In the genomic region with DNA sequence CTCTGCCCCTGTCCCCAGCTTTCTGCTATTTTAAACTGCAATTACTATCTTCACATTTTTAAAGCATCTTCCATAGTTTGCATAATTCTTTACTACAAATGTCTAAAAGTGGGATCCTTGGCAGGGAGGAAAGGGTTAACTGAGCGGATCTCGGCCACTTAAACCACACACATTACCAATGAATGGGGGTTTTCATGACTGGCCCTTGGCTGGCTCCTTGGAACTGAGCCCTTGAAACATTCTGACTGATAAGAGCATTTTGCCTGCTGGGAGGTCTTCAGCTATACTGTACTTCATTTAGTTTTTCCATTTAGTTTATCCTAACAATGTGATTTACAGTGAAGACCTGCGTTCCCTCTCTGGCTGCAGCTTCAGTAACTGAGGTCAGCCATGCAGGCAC, we compare ENCODE assay signal across 20 cellular contexts. TPM values are rescaled to one million over a fixed set of nuclear protein-coding genes. Genes with fewer than 3 reads are reported as not detected.
DNase-seq lines count a peak whose midpoint lies in the region; ATAC-seq and TF ChIP-seq lines count a peak whose summit lies in the region.
"Had no signal": no experiment of that assay in that cellular context is flagged by ENCODE, and none has a peak within 500 bp of the region (broad histone marks: within the 10 kb centered on the region; RNA-seq: fewer than 3 reads in every experiment).

No MANE protein-coding gene starts in this region.

- peaks cover 41% of the 10 kb centered on the region for H3K36me3 Mint-ChIP-seq in endodermal cell (ENCODE audit: low read depth)
- H3K36me3 Mint-ChIP-seq: CD4-positive, alpha-beta memory T cell had no signal

- H3K4me1 Mint-ChIP-seq in endodermal cell, result peaks cover 20% of the 10 kb centered on the region
- H3K4me1 Mint-ChIP-seq: CD4-positive, alpha-beta memory T cell had no signal

- peak overlapping the region; percentile 28 for H3K27ac Mint-ChIP-seq in endodermal cell
- H3K27ac Mint-ChIP-seq: CD4-positive, alpha-beta memory T cell had no signal

- in situ Hi-C loops in SK-MEL-5 (cut with HindIII; ENCODE audit: low pct_unique_long_range_greater_than_20kb, low sequenced_read_pairs), result no loop called here
- in situ Hi-C loops in brain microvascular endothelial cell (cut with HindIII; ENCODE audit: low pct_ligation_motif_present, low sequenced_read_pairs), result no loop called here

- H3K9me3 ChIP-seq in cardiac muscle cell (ENCODE audit: low read depth), result no peaks in the 10 kb centered on the region
- no peaks in the 10 kb centered on the region for H3K9me3 ChIP-seq in endodermal cell (ENCODE audit: control insufficient read depth, low read length)
- H3K9me3 ChIP-seq: A549; BE2C; BLaER1 treated with 17β-estradiol and CSF1 and Interleukin-3, amounts not matched to agents 10 nM and 100 nM; Caco-2 had no signal

- H3K4me1 ChIP-seq in cardiac muscle cell (ENCODE audit: low read depth), result no peaks in the 10 kb centered on the region
- H3K4me1 ChIP-seq in endodermal cell (ENCODE audit: control insufficient read depth, insufficient read depth, low read length), result no peaks in the 10 kb centered on the region
- H3K4me1 ChIP-seq: A549; BE2C; BLaER1 treated with 17β-estradiol and CSF1 and Interleukin-3, amounts not matched to agents 10 nM and 100 nM; Caco-2 had no signal

- peaks cover 15% of the 10 kb centered on the region for H3K36me3 ChIP-seq in cardiac muscle cell
- H3K36me3 ChIP-seq in endodermal cell (ENCODE audit: control insufficient read depth, insufficient read depth, low read length), result peaks cover 55% of the 10 kb centered on the region
- H3K36me3 ChIP-seq in brain microvascular endothelial cell (replicated peaks), result no peaks in the 10 kb centered on the region

- H3K4me3 ChIP-seq in cardiac muscle cell, result no peak overlapping the region
- H3K4me3 ChIP-seq in endodermal cell (ENCODE audit: low read length), result no peak overlapping the region
- H3K4me3 ChIP-seq in brain microvascular endothelial cell (ENCODE audit: low read depth, low read length), result no peak overlapping the region
- H3K4me3 ChIP-seq: A549; BLaER1 treated with 17β-estradiol and CSF1 and Interleukin-3, amounts not matched to agents 10 nM and 100 nM; GM23248 had no signal

- intact Hi-C loops in Right ventricle myocardium inferior (cut with DNase I), result no loop called here

- H3K9me3 Mint-ChIP-seq in endodermal cell, result no peaks in the 10 kb centered on the region
- H3K9me3 Mint-ChIP-seq: CD4-positive, alpha-beta memory T cell had no signal

- H3K27me3 Mint-ChIP-seq in endodermal cell (ENCODE audit: insufficient read depth), result no peaks in the 10 kb centered on the region

- ATAC-seq in Right ventricle myocardium inferior, result no peak
- ATAC-seq: A549 had no signal

- no peaks in the 10 kb centered on the region for H3K27me3 ChIP-seq in cardiac muscle cell
- H3K27me3 ChIP-seq in endodermal cell (ENCODE audit: control insufficient read depth, insufficient read depth, low read length, poor library complexity, severe bottlenecking), result no peaks in the 10 kb centered on the region
- no peaks in the 10 kb centered on the region for H3K27me3 ChIP-seq in brain microvascular endothelial cell (replicated peaks)
- H3K27me3 ChIP-seq: BE2C; BLaER1 treated with 17β-estradiol and CSF1 and Interleukin-3, amounts not matched to agents 10 nM and 100 nM had no signal

- WGBS in endodermal cell (ENCODE audit: insufficient coverage in 1 of 2, insufficient read length in 1 of 2), 2 experiments, result 72 to 81% methylated on average over 3 of the region's 3 CpGs

- H3K27ac ChIP-seq in cardiac muscle cell, result no peak overlapping the region
- no peak overlapping the region for H3K27ac ChIP-seq in endodermal cell (ENCODE audit: low read depth, low read length)
- no peak overlapping the region for H3K27ac ChIP-seq in brain microvascular endothelial cell
- no peak overlapping the region for H3K27ac ChIP-seq in caudate nucleus (ENCODE audit: low read depth, low read length)
- H3K27ac ChIP-seq: A549; BLaER1 treated with 17β-estradiol and CSF1 and Interleukin-3, amounts not matched to agents 10 nM and 100 nM; GM23248 had no signal

- H3K9ac ChIP-seq in endodermal cell (ENCODE audit: extremely low read depth, low read length, poor library complexity, severe bottlenecking), result no peak overlapping the region
- H3K9ac ChIP-seq: BLaER1 treated with 17β-estradiol and CSF1 and Interleukin-3, amounts not matched to agents 10 nM and 100 nM; GM23248 had no signal

- DNase-seq in cardiac muscle cell (ENCODE audit: low read depth in 1 of 2, low spot score in 1 of 2), result peak; percentile 7 to 42
- no peak for DNase-seq in Right ventricle myocardium inferior (ENCODE audit: missing footprints)
- DNase-seq in SK-MEL-5 (ENCODE audit: low read depth, low spot score), result peak; percentile 63
- no peak for DNase-seq in endodermal cell
- DNase-seq in brain microvascular endothelial cell, result no peak
- DNase-seq in dedifferentiated amniotic fluid mesenchymal stem cell (ENCODE audit: extremely low spot score), result no peak
- DNase-seq in caudate nucleus (lab: John Stamatoyannopoulos, UW), result no peak
- DNase-seq: 8988T; ACHN; AML-193; BE2C; Caco-2; CD4-positive, alpha-beta memory T cell; DMS153; DND-41; GM23248; H7; HCEC 1CT had no signal

- no peak for TF ChIP-seq CTCF in cardiac muscle cell (IDR thresholded peaks at IDR 0.05; ENCODE audit: low read depth, low read length)
- no peak for TF ChIP-seq CTCF in endodermal cell (conservative IDR thresholded peaks at IDR 0.05)
- TF ChIP-seq CTCF in brain microvascular endothelial cell (IDR thresholded peaks at IDR 0.05; ENCODE audit: low read depth, low read length, missing control alignments), result no peak

- H3K4me3 Mint-ChIP-seq in endodermal cell, result no peak overlapping the region
- H3K4me3 Mint-ChIP-seq: CD4-positive, alpha-beta memory T cell had no signal

RNA-seq across cellular contexts. Expression of gene MFAP3L, which starts 31.7 kb away (rescaled TPM):
- total RNA-seq in cardiac muscle cell, result 2.8 and 13.2 TPM in 2 replicates
- polyA plus RNA-seq in cardiac muscle cell, result 2.3 and 5.2 TPM in 2 replicates
- 7.0 TPM for total RNA-seq in Right ventricle myocardium inferior
- 32.0 and 32.1 TPM in 2 replicates for total RNA-seq in SK-MEL-5 (2014; rRNA removed; shearing (Covaris generic))
- 41.3 and 43.7 TPM in 2 replicates for polyA plus RNA-seq in SK-MEL-5 (2015; cell fraction: cytosol; rRNA removed)
- polyA plus RNA-seq in SK-MEL-5 (2015; cell fraction: nucleus; rRNA removed), result 56.1 and 65.7 TPM in 2 replicates
- 10 to 100 TPM; 19.6 to 25.3 TPM for total RNA-seq in endodermal cell
- polyA plus RNA-seq in endodermal cell (2013, experiment 1 of 2), result 5.8 TPM
- 5.0 TPM for polyA plus RNA-seq in endodermal cell (2013, experiment 2 of 2)

RNA-seq across cellular contexts. Expression of gene AADAT, which starts 31.9 kb away (rescaled TPM):
- total RNA-seq in cardiac muscle cell, result 8.9 and 10.2 TPM in 2 replicates
- polyA plus RNA-seq in cardiac muscle cell, result 17.4 and 19.6 TPM in 2 replicates
- 1.4 TPM for total RNA-seq in Right ventricle myocardium inferior
- 15.7 and 17.8 TPM in 2 replicates for total RNA-seq in SK-MEL-5 (2014; rRNA removed; shearing (Covaris generic))
- 34.3 and 40.8 TPM in 2 replicates for polyA plus RNA-seq in SK-MEL-5 (2015; cell fraction: cytosol; rRNA removed)
- 139 and 142 TPM in 2 replicates for polyA plus RNA-seq in SK-MEL-5 (2015; cell fraction: nucleus; rRNA removed)
- 10 to 100 TPM; 34.4 to 42.3 TPM for total RNA-seq in endodermal cell
- 38.0 TPM for polyA plus RNA-seq in endodermal cell (2013, experiment 1 of 2)
- polyA plus RNA-seq in endodermal cell (2013, experiment 2 of 2), result 37.5 TPM
- total RNA-seq: CD4-positive, alpha-beta memory T cell had no signal
- polyA plus RNA-seq: CD4-positive, alpha-beta memory T cell had no signal

Comparison
In these comparisons a context has a peak if more than half of its experiments do, and no peak if none do; other contexts are left out.
1. DNase-seq: peak in cardiac muscle cell (2 of 2) and SK-MEL-5 (single experiment); none in Right ventricle myocardium inferior (single experiment), endodermal cell (single experiment), brain microvascular endothelial cell (single experiment), dedifferentiated amniotic fluid mesenchymal stem cell (single experiment) and caudate nucleus (0 of 61).